In genomic region chr12:6535960-6536847, GRCh38 we compare ENCODE assay signal across 1 cellular context.
TF ChIP-seq lines count a peak whose summit lies in the region.

No MANE protein-coding gene starts in this region.

TF ChIP-seq in GM12878, 131 proteins besides CTCF, POLR2A, EP300 and RAD21:
- TF ChIP-seq, protein P1, sequence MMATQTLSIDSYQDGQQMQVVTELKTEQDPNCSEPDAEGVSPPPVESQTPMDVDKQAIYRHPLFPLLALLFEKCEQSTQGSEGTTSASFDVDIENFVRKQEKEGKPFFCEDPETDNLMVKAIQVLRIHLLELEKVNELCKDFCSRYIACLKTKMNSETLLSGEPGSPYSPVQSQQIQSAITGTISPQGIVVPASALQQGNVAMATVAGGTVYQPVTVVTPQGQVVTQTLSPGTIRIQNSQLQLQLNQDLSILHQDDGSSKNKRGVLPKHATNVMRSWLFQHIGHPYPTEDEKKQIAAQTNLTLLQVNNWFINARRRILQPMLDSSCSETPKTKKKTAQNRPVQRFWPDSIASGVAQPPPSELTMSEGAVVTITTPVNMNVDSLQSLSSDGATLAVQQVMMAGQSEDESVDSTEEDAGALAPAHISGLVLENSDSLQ (IDR thresholded peaks at IDR 0.05): peak; percentile 46; the same call in 1 of the 2 replicates
- TF ChIP-seq POLR2AphosphoS5 (IDR thresholded peaks at IDR 0.05; ENCODE audit: low read length) (peak; percentile 26; the same call in 1 of the 2 replicates), NR2F1 (conservative IDR thresholded peaks at IDR 0.05) (no peak), WRNIP1 (IDR thresholded peaks at IDR 0.05; ENCODE audit: borderline replicate concordance, low read depth, low read length) (0 out of 2 replicates have a peak, but pooled peaks have one; percentile 78), ZBED1 (IDR thresholded peaks at IDR 0.05; ENCODE audit: borderline replicate concordance) (peak; percentile 29; the same call in 1 of the 2 replicates), DPF2 (IDR thresholded peaks at IDR 0.05) (no peak)
